ENCODE assay signal across 16 cellular contexts in the genomic region with DNA sequence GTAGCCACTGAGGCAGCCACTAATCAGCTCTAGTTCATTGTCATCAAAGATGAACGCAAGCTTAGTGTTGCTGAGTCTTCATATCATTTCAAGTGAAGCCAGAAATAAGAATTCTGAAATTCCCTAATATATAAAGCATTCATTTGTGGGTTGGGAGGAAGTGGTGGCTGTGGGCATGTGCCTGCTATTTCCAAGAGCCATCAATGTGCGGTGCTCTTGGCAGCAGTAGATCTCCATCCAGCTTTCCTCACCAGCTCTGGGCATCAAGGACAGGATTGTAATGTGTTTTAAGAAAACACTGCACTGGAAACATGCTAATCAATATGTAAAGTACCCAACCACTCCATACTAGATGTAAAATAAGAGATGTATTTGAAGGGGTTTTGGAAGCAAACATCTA.
DNase-seq lines count a peak whose midpoint lies in the region; TF ChIP-seq lines count a peak whose summit lies in the region.
"Had no signal": no experiment of that assay in that cellular context is flagged by ENCODE, and none has a peak within 500 bp of the region (broad histone marks: within the 10 kb centered on the region; RNA-seq: fewer than 3 reads in every experiment).

No MANE protein-coding gene starts in this region.

- no peaks in the 10 kb centered on the region for H3K27me3 ChIP-seq in WERI-Rb-1 (ENCODE audit: insufficient read depth, low read depth, severe bottlenecking)
- H3K27me3 ChIP-seq: Peyer's patch had no signal

- 0 out of 2 replicates have a peak, but pooled peaks have one; percentile 7 for TF ChIP-seq CTCF in WERI-Rb-1 (IDR thresholded peaks at IDR 0.05; ENCODE audit: low read depth, low read length)

- DNase-seq in Daoy (ENCODE audit: low read depth): peak; percentile 4
- DNase-seq in M059J (ENCODE audit: low read depth): peak; percentile 30
- DNase-seq in WERI-Rb-1: no peak
- peak; percentile 67 for DNase-seq in foreskin melanocyte
- DNase-seq in midbrain (lab: John Stamatoyannopoulos, UW): no peak
- no peak for DNase-seq in activated CD4-positive, alpha-beta T cell treated with anti-CD3 and anti-CD28 coated beads, Interleukin-2, amount 50 U/mL, for 4 hours
- DNase-seq in inferior parietal cortex (ENCODE audit: extremely low spot score): no peak
- no peak for DNase-seq in stimulated activated CD4-positive, alpha-beta T cell treated with anti-CD3 and anti-CD28 coated beads, Interleukin-2, amount 100 ng/mL, for 48 hours
- DNase-seq: ACHN; CD8-positive, alpha-beta memory T cell; NCI-H1092; NCI-H1694; NCI-H2107; NCI-H748 treated with DMSO at 0.1 percent for 48 hours; Peyer's patch had no signal

- no peaks in the 10 kb centered on the region for H3K9me3 ChIP-seq in WERI-Rb-1 (ENCODE audit: severe bottlenecking)
- H3K9me3 ChIP-seq: HAP-1, Peyer's patch had no signal

- no peaks in the 10 kb centered on the region for H3K36me3 ChIP-seq in WERI-Rb-1
- H3K36me3 ChIP-seq: HAP-1, Peyer's patch had no signal

- peak overlapping the region; percentile 2; the same call in 1 of the 2 replicates for H3K27ac ChIP-seq in WERI-Rb-1
- H3K27ac ChIP-seq: Peyer's patch had no signal

- H3K4me3 ChIP-seq in WERI-Rb-1 (ENCODE audit: low read depth, low read length): no peak overlapping the region
- H3K4me3 ChIP-seq: HAP-1, Peyer's patch had no signal

Comparison
In these comparisons a context has a peak if more than half of its experiments do, and no peak if none do; other contexts are left out.
1. DNase-seq: peak in Daoy (single experiment), M059J (single experiment) and foreskin melanocyte (single experiment); none in WERI-Rb-1 (single experiment), midbrain (single experiment), activated CD4-positive, alpha-beta T cell treated with anti-CD3 and anti-CD28 coated beads, Interleukin-2, amount 50 U/mL, for 4 hours (0 of 2), inferior parietal cortex (single experiment) and stimulated activated CD4-positive, alpha-beta T cell treated with anti-CD3 and anti-CD28 coated beads, Interleukin-2, amount 100 ng/mL, for 48 hours (0 of 2).